ENCODE assay signal across 9 cellular contexts in genomic region chr10:125868372-125868975, GRCh38. TPM values are rescaled to one million over a fixed set of nuclear protein-coding genes. Genes with fewer than 3 reads are reported as not detected.
DNase-seq lines count a peak whose midpoint lies in the region; ATAC-seq and TF ChIP-seq lines count a peak whose summit lies in the region.
"Had no signal": no experiment of that assay in that cellular context is flagged by ENCODE, and none has a peak within 500 bp of the region (broad histone marks: within the 10 kb centered on the region; RNA-seq: fewer than 3 reads in every experiment).

No MANE protein-coding gene starts in this region.

- H3K4me1 Mint-ChIP-seq in activated T-cell treated with anti-CD3 and anti-CD28 coated beads, Interleukin-2, amount 50 U/mL, for 4 hours (ENCODE audit: low read depth), result no peaks in the 10 kb centered on the region
- H3K4me1 Mint-ChIP-seq in memory B cell, result no peaks in the 10 kb centered on the region
- H3K4me1 Mint-ChIP-seq: activated naive CD8-positive, alpha-beta T cell treated with anti-CD3 and anti-CD28 coated beads, Interleukin-2, amount 10 ng/mL, durations not matched to agents 7 days and 5 days had no signal

- no peak overlapping the region for H3K27ac Mint-ChIP-seq in memory B cell
- H3K27ac Mint-ChIP-seq: activated naive CD8-positive, alpha-beta T cell treated with anti-CD3 and anti-CD28 coated beads, Interleukin-2, amount 10 ng/mL, durations not matched to agents 7 days and 5 days had no signal

- peaks cover 4% of the 10 kb centered on the region for H3K36me3 Mint-ChIP-seq in activated T-cell treated with anti-CD3 and anti-CD28 coated beads, Interleukin-2, amount 50 U/mL, for 4 hours (ENCODE audit: insufficient read depth)
- H3K36me3 Mint-ChIP-seq in memory B cell, result peaks cover 8% of the 10 kb centered on the region

- DNase-seq in activated T-cell treated with anti-CD3 and anti-CD28 coated beads for 4 hours, result peak; percentile 4
- DNase-seq in activated T-cell treated with anti-CD3 and anti-CD28 coated beads, Interleukin-2, amount 50 U/mL, for 4 hours, result no peak
- peak; percentile 19 for DNase-seq in HFF-Myc (ENCODE audit: extremely low read depth, low read depth)
- peak; percentile 9 for DNase-seq in NT2/D1 (ENCODE audit: low read depth, low spot score)
- peak; percentile 8 for DNase-seq in central memory CD4-positive, alpha-beta T cell
- no peak for DNase-seq in memory B cell (ENCODE audit: low spot score in 2 of 2)
- DNase-seq in activated T-cell treated with anti-CD3 and anti-CD28 coated beads, Interleukin-2, amount 50 U/mL, for 48 hours, result no peak
- DNase-seq: activated naive CD8-positive, alpha-beta T cell treated with anti-CD3 and anti-CD28 coated beads, Interleukin-2, amount 10 ng/mL, durations not matched to agents 7 days and 5 days had no signal

- no peaks in the 10 kb centered on the region for H3K27me3 ChIP-seq in NT2/D1 (ENCODE audit: insufficient read depth, insufficient read length)

- H3K4me3 Mint-ChIP-seq in activated T-cell treated with anti-CD3 and anti-CD28 coated beads, Interleukin-2, amount 50 U/mL, for 4 hours, result no peak overlapping the region
- H3K4me3 Mint-ChIP-seq in memory B cell, result no peak overlapping the region
- H3K4me3 Mint-ChIP-seq: activated naive CD8-positive, alpha-beta T cell treated with anti-CD3 and anti-CD28 coated beads, Interleukin-2, amount 10 ng/mL, durations not matched to agents 7 days and 5 days had no signal

- peaks cover 20% of the 10 kb centered on the region for H3K36me3 ChIP-seq in NT2/D1 (ENCODE audit: insufficient read depth, insufficient read length, low read length)

- H3K27me3 Mint-ChIP-seq in activated T-cell treated with anti-CD3 and anti-CD28 coated beads, Interleukin-2, amount 50 U/mL, for 4 hours (ENCODE audit: low read depth), result no peaks in the 10 kb centered on the region
- no peaks in the 10 kb centered on the region for H3K27me3 Mint-ChIP-seq in memory B cell
- H3K27me3 Mint-ChIP-seq: activated naive CD8-positive, alpha-beta T cell treated with anti-CD3 and anti-CD28 coated beads, Interleukin-2, amount 10 ng/mL, durations not matched to agents 7 days and 5 days had no signal

- H3K4me1 ChIP-seq in NT2/D1 (ENCODE audit: insufficient read depth, insufficient read length), result no peaks in the 10 kb centered on the region

- H3K4me3 ChIP-seq in HFF-Myc (replicated peaks; ENCODE audit: low read depth, low read length), result no peak overlapping the region
- H3K4me3 ChIP-seq in NT2/D1 (ENCODE audit: insufficient read length, low read depth), result no peak overlapping the region

- no peaks in the 10 kb centered on the region for H3K9me3 ChIP-seq in NT2/D1 (ENCODE audit: insufficient read depth, low read length)

- no peak for ATAC-seq in activated T-cell treated with anti-CD3 and anti-CD28 coated beads, Interleukin-2, amount 50 U/mL, for 4 hours
- peak; percentile 27 for ATAC-seq in memory B cell (ENCODE audit: low read depth)
- ATAC-seq in GM19328 (IDR thresholded peaks at IDR 0.05; ENCODE audit: unreplicated experiment), result no peak

- TF ChIP-seq CTCF in HFF-Myc (IDR thresholded peaks at IDR 0.05; ENCODE audit: low read depth, low read length, missing control alignments), result peak; percentile 72

- H3K9ac ChIP-seq in NT2/D1 (ENCODE audit: insufficient read length, low read depth), result no peak overlapping the region

- no peaks in the 10 kb centered on the region for H3K9me3 Mint-ChIP-seq in activated T-cell treated with anti-CD3 and anti-CD28 coated beads, Interleukin-2, amount 50 U/mL, for 4 hours
- no peaks in the 10 kb centered on the region for H3K9me3 Mint-ChIP-seq in memory B cell
- H3K9me3 Mint-ChIP-seq: activated naive CD8-positive, alpha-beta T cell treated with anti-CD3 and anti-CD28 coated beads, Interleukin-2, amount 10 ng/mL, durations not matched to agents 7 days and 5 days had no signal

RNA-seq across cellular contexts. Expression of gene DHX32, which starts 12.6 kb away (rescaled TPM):
- 10 to 100 TPM in 2 of 3 donors, 1 to 10 TPM in 1; 9.3 to 18.0 (median 13.0) TPM for total RNA-seq in activated T-cell treated with anti-CD3 and anti-CD28 coated beads, Interleukin-2, amount 50 U/mL, for 4 hours

RNA-seq across cellular contexts. Expression of gene FANK1, which starts 27.9 kb away (rescaled TPM):
- under 1 TPM; 0.37 to 0.71 (median 0.66) TPM for total RNA-seq in activated T-cell treated with anti-CD3 and anti-CD28 coated beads, Interleukin-2, amount 50 U/mL, for 4 hours

RNA-seq across cellular contexts. Expression of gene BCCIP, which starts 45.1 kb away (rescaled TPM):
- 100 to 1,000 TPM; 159 to 175 (median 166) TPM for total RNA-seq in activated T-cell treated with anti-CD3 and anti-CD28 coated beads, Interleukin-2, amount 50 U/mL, for 4 hours

RNA-seq across cellular contexts. Expression of gene UROS, which starts 45.4 kb away (rescaled TPM):
- 10 to 100 TPM; 28.0 to 35.1 (median 32.8) TPM for total RNA-seq in activated T-cell treated with anti-CD3 and anti-CD28 coated beads, Interleukin-2, amount 50 U/mL, for 4 hours

Comparison
In these comparisons a context has a peak if more than half of its experiments do, and no peak if none do; other contexts are left out.
1. DNase-seq: peak in activated T-cell treated with anti-CD3 and anti-CD28 coated beads for 4 hours (single experiment), HFF-Myc (single experiment), NT2/D1 (single experiment) and central memory CD4-positive, alpha-beta T cell (single experiment); none in activated T-cell treated with anti-CD3 and anti-CD28 coated beads, Interleukin-2, amount 50 U/mL, for 4 hours (single experiment), memory B cell (0 of 2) and activated T-cell treated with anti-CD3 and anti-CD28 coated beads, Interleukin-2, amount 50 U/mL, for 48 hours (0 of 2).